13 cellular contexts compared by ENCODE assay signal in genomic region chr12:47102845-47103666, GRCh38. TPM values are rescaled to one million over a fixed set of nuclear protein-coding genes. Genes with fewer than 3 reads are reported as not detected.
DNase-seq lines count a peak whose midpoint lies in the region; ATAC-seq, FAIRE-seq and TF ChIP-seq lines count a peak whose summit lies in the region.
"Had no signal": no experiment of that assay in that cellular context is flagged by ENCODE, and none has a peak within 500 bp of the region (broad histone marks: within the 10 kb centered on the region; RNA-seq: fewer than 3 reads in every experiment).

No MANE protein-coding gene starts in this region.

- FAIRE-seq in small intestine (lab: Jason Lieb, UNC): no peak

- no peaks in the 10 kb centered on the region for H3K27me3 ChIP-seq in esophagus squamous epithelium
- H3K27me3 ChIP-seq in osteoblast (ENCODE audit: insufficient read depth, low read length): no peaks in the 10 kb centered on the region
- H3K27me3 ChIP-seq in small intestine (ENCODE audit: control insufficient read depth in 2 of 2, insufficient read depth in 2 of 2, low read length in 2 of 2): no peaks in the 10 kb centered on the region

- H3K4me3 ChIP-seq in esophagus squamous epithelium (no peak overlapping the region), osteoblast (ENCODE audit: insufficient read depth, low read length) (no peak overlapping the region), small intestine (ENCODE audit: low read depth in 1 of 2, low read length in 2 of 2) (no peak overlapping the region)

- intact Hi-C loops in esophagus squamous epithelium (cut with DNase I): no loop called here

- H3K79me2 ChIP-seq in osteoblast (ENCODE audit: insufficient read depth, low read length): no peaks in the 10 kb centered on the region

- H3K36me3 ChIP-seq in esophagus squamous epithelium: no peaks in the 10 kb centered on the region
- no peaks in the 10 kb centered on the region for H3K36me3 ChIP-seq in osteoblast (ENCODE audit: insufficient read depth, low read length)
- no peaks in the 10 kb centered on the region for H3K36me3 ChIP-seq in small intestine (ENCODE audit: control insufficient read depth in 2 of 2, insufficient read depth in 2 of 2, low read length in 2 of 2)

- peak; percentile 90 for DNase-seq in AG08395 (ENCODE audit: low spot score)
- DNase-seq in LHCN-M2 (ENCODE audit: low read depth): peak; percentile 56
- DNase-seq in esophagus squamous epithelium (lab: John Stamatoyannopoulos, UW): no peak
- DNase-seq in osteoblast (ENCODE audit: insufficient read length, low spot score, missing footprints): no peak
- no peak for DNase-seq in small intestine
- DNase-seq in NCI-H748 treated with DMSO at 0.1 percent for 48 hours (lab: John Stamatoyannopoulos, UW): no peak
- no peak for DNase-seq in NCI-H1105 (lab: John Stamatoyannopoulos, UW)
- DNase-seq: activated CD4-positive, alpha-beta T cell treated with anti-CD3 and anti-CD28 coated beads for 36 hours; activated T-cell treated with anti-CD3 and anti-CD28 coated beads, Interleukin-2, amount 50 U/mL, for 72 hours; naive B cell had no signal

- no peak overlapping the region for H3K4me2 ChIP-seq in osteoblast (ENCODE audit: insufficient read depth, low read length)

- WGBS in esophagus squamous epithelium, 2 donors: 76 to 82% methylated on average over 9 to 11 of the region's 11 CpGs
- WGBS in small intestine, 3 donors: 54 to 67% (median 65%) methylated on average over 11 of the region's 11 CpGs

- no peak for TF ChIP-seq POLR2A in esophagus squamous epithelium (IDR thresholded peaks at IDR 0.05)

- no peak overlapping the region for H2AFZ ChIP-seq in osteoblast (ENCODE audit: low read length)

- no peaks in the 10 kb centered on the region for H4K20me1 ChIP-seq in osteoblast (ENCODE audit: insufficient read depth, low read length)

- H3K4me1 ChIP-seq in esophagus squamous epithelium (no peaks in the 10 kb centered on the region), osteoblast (ENCODE audit: insufficient read depth, low read length) (peaks cover 18% of the 10 kb centered on the region), small intestine (ENCODE audit: control insufficient read depth in 2 of 2, insufficient read depth in 1 of 2, low read depth in 1 of 2, low read length in 1 of 2) (no peaks in the 10 kb centered on the region)

- no peaks in the 10 kb centered on the region for H3K9me3 ChIP-seq in esophagus squamous epithelium
- no peaks in the 10 kb centered on the region for H3K9me3 ChIP-seq in osteoblast (ENCODE audit: low read depth, low read length)
- no peaks in the 10 kb centered on the region for H3K9me3 ChIP-seq in small intestine (ENCODE audit: control insufficient read depth, low read depth)

- no peak for ATAC-seq in HG02885 (IDR thresholded peaks at IDR 0.05; ENCODE audit: poor library complexity, unreplicated experiment)
- ATAC-seq: activated CD4-positive, alpha-beta T cell treated with anti-CD3 and anti-CD28 coated beads for 36 hours; activated T-cell treated with anti-CD3 and anti-CD28 coated beads, Interleukin-2, amount 50 U/mL, for 72 hours had no signal

- H3K27ac ChIP-seq in esophagus squamous epithelium: peak overlapping the region in 3 of 4 donors; percentile 26 to 65 (median 39)
- peak overlapping the region; percentile 71 for H3K27ac ChIP-seq in osteoblast (ENCODE audit: low read depth, low read length)
- H3K27ac ChIP-seq in small intestine (ENCODE audit: low read depth in 1 of 2, low read length in 1 of 2): no peak overlapping the region
- H3K27ac ChIP-seq: C4-2B, epithelial cell of prostate had no signal

- TF ChIP-seq CTCF in esophagus squamous epithelium (IDR thresholded peaks at IDR 0.05) (no peak), osteoblast (IDR thresholded peaks at IDR 0.05; ENCODE audit: extremely low read depth, low read depth, low read length) (no peak)

RNA-seq across cellular contexts. Expression of gene AMIGO2, which starts 23.3 kb away (rescaled TPM):
- total RNA-seq in LHCN-M2 (2014; rRNA removed): 16.7 and 23.0 TPM in 2 replicates
- 156 TPM for polyA plus RNA-seq in LHCN-M2 (2012)
- 1 to 10 TPM; 1.6 to 4.8 (median 2.9) TPM for total RNA-seq in esophagus squamous epithelium
- 5.6 and 8.0 TPM in 2 replicates for total RNA-seq in osteoblast
- polyA plus RNA-seq in small intestine: 1 to 10 TPM in 1 of 3 donors, under 1 TPM in 2; 0.22 to 7.8 (median 0.54) TPM

RNA-seq across cellular contexts. Expression of gene PCED1B, which starts 23.6 kb away (rescaled TPM):
- 0.64 and 0.80 TPM in 2 replicates for total RNA-seq in LHCN-M2 (2014; rRNA removed)
- 6.3 TPM for polyA plus RNA-seq in LHCN-M2 (2012)
- total RNA-seq in esophagus squamous epithelium: 1 to 10 TPM in 3 of 4 donors, not detected in 1; 1.2 to 2.5 (median 2.3) TPM
- 0.29 and 0.36 TPM in 2 replicates for total RNA-seq in osteoblast
- 1 to 10 TPM in 2 of 3 donors, not detected in 1; 1.4 to 1.6 TPM for polyA plus RNA-seq in small intestine

Comparison
In these comparisons a context has a peak if more than half of its experiments do, and no peak if none do; other contexts are left out.
1. DNase-seq: peak in AG08395 (single experiment) and LHCN-M2 (single experiment); none in esophagus squamous epithelium (single experiment), osteoblast (single experiment), small intestine (single experiment), NCI-H748 treated with DMSO at 0.1 percent for 48 hours (single experiment) and NCI-H1105 (single experiment).
2. H3K27ac ChIP-seq: peak in esophagus squamous epithelium (3 of 4) and osteoblast (single experiment); none in small intestine (0 of 2).